In genomic region chr11:19808076-19808911, GRCh38 we compare ENCODE assay signal across 13 cellular contexts.
DNase-seq lines count a peak whose midpoint lies in the region; ATAC-seq and TF ChIP-seq lines count a peak whose summit lies in the region.
"Had no signal": no experiment of that assay in that cellular context is flagged by ENCODE, and none has a peak within 500 bp of the region (broad histone marks: within the 10 kb centered on the region; RNA-seq: fewer than 3 reads in every experiment).

No MANE protein-coding gene starts in this region.

- H2AK5ac ChIP-seq in mesenchymal stem cell (ENCODE audit: low read length, severe bottlenecking), result no peak overlapping the region

- H4K91ac ChIP-seq in mesenchymal stem cell (ENCODE audit: low read length), result no peak overlapping the region

- H3K4me1 ChIP-seq in MM.1S (ENCODE audit: low read length), result no peaks in the 10 kb centered on the region
- H3K4me1 ChIP-seq in mesenchymal stem cell (ENCODE audit: control insufficient read depth, insufficient read depth, low read depth, low read length), result no peaks in the 10 kb centered on the region
- H3K4me1 ChIP-seq: testis had no signal

- no peak overlapping the region for H2AFZ ChIP-seq in MM.1S (ENCODE audit: low read length)
- no peak overlapping the region for H2AFZ ChIP-seq in mesenchymal stem cell (ENCODE audit: low read depth, low read length)

- H2BK120ac ChIP-seq in mesenchymal stem cell (ENCODE audit: low read depth, low read length), result no peak overlapping the region

- intact Hi-C loops in dorsolateral prefrontal cortex (cut with DNase I) (loop anchor here in 1 of 2 donors (2.0 kb wide), 1 partner anchor 95 kb away; no protein-coding TSS in a partner anchor), left colon (cut with DNase I, micrococcal nuclease) (no loop called here)

- DNase-seq in DMS 273 (lab: John Stamatoyannopoulos, UW; ENCODE audit: unreplicated experiment) (peak; percentile 11), DMS 273 treated with DMSO at 0.1 percent for 48 hours (lab: John Stamatoyannopoulos, UW) (no peak), MM.1S (no peak), dorsolateral prefrontal cortex (no peak), pons (ENCODE audit: low spot score) (peak; percentile 54), left colon (no peak), mesenchymal stem cell (no peak)
- DNase-seq in activated CD8-positive, alpha-beta memory T cell treated with anti-CD3 and anti-CD28 coated beads, Interleukin-2, amount 50 U/mL, for 48 hours, result no peak
- DNase-seq: H7, NCI-H510A, testis, WERI-Rb-1 had no signal

- no peaks in the 10 kb centered on the region for H3K79me2 ChIP-seq in MM.1S (ENCODE audit: low read length)

- H3K4me2 ChIP-seq in MM.1S (ENCODE audit: low read depth, low read length) (no peak overlapping the region), mesenchymal stem cell (ENCODE audit: low read length, poor library complexity, severe bottlenecking) (no peak overlapping the region)

- H3K27ac ChIP-seq in MM.1S (ENCODE audit: low read length) (no peak overlapping the region), dorsolateral prefrontal cortex (peak overlapping the region in 20 of 59 donors; percentile 6 to 68 (median 33)), mesenchymal stem cell (ENCODE audit: low read length, poor library complexity, severe bottlenecking) (no peak overlapping the region)
- H3K27ac ChIP-seq: 22Rv1, testis, WERI-Rb-1 had no signal

- no peak overlapping the region for H3K18ac ChIP-seq in mesenchymal stem cell (ENCODE audit: low read depth in 1 of 2, low read length in 2 of 2)

- no peak overlapping the region for H2BK12ac ChIP-seq in mesenchymal stem cell (ENCODE audit: low read length in 2 of 2)

- no peak overlapping the region for H2BK5ac ChIP-seq in mesenchymal stem cell (ENCODE audit: low read depth, low read length, poor library complexity, severe bottlenecking)

- H3K79me1 ChIP-seq in mesenchymal stem cell (replicated peaks; ENCODE audit: low read length, poor library complexity, severe bottlenecking), result peaks cover 35% of the 10 kb centered on the region

- H3K4ac ChIP-seq in mesenchymal stem cell (ENCODE audit: low read depth in 1 of 2, low read length in 2 of 2), result no peak overlapping the region

- no peak overlapping the region for H3K23ac ChIP-seq in mesenchymal stem cell (ENCODE audit: low read length in 2 of 2)

- no peak overlapping the region for H4K8ac ChIP-seq in mesenchymal stem cell (ENCODE audit: low read length)

- no peak overlapping the region for H3K4me3 ChIP-seq in MM.1S (ENCODE audit: low read length)
- H3K4me3 ChIP-seq in dorsolateral prefrontal cortex, result no peak overlapping the region
- no peak overlapping the region for H3K4me3 ChIP-seq in mesenchymal stem cell (ENCODE audit: insufficient read depth in 1 of 2, low read depth in 1 of 2, low read length in 2 of 2)
- H3K4me3 ChIP-seq: testis had no signal

- no peak overlapping the region for H3K9ac ChIP-seq in MM.1S (ENCODE audit: low read length)
- H3K9ac ChIP-seq in mesenchymal stem cell (ENCODE audit: low read length), result no peak overlapping the region

- H2BK15ac ChIP-seq in mesenchymal stem cell (ENCODE audit: low read depth, poor library complexity, severe bottlenecking), result no peak overlapping the region

- WGBS in mesenchymal stem cell, result 100% methylated on average over 1 of the region's 1 CpG

- no peaks in the 10 kb centered on the region for H4K20me1 ChIP-seq in MM.1S (ENCODE audit: insufficient read depth, low read length)

- no peak for ATAC-seq in left colon

- H3K36me3 ChIP-seq in MM.1S (replicated peaks; ENCODE audit: insufficient read depth, low read length) (no peaks in the 10 kb centered on the region), mesenchymal stem cell (ENCODE audit: control insufficient read depth in 1 of 2, insufficient read depth in 2 of 2, low read depth in 1 of 2, low read length in 2 of 2) (peaks cover 0 to 4% of the 10 kb centered on the region in 2 experiments)
- H3K36me3 ChIP-seq: WERI-Rb-1 had no signal

- TF ChIP-seq CTCF in MM.1S (IDR thresholded peaks at IDR 0.05; ENCODE audit: low read length) (peak; percentile 15; the same call in 1 of the 2 replicates), dorsolateral prefrontal cortex (IDR thresholded peaks at IDR 0.05 in 54 of 56, conservative IDR thresholded peaks at IDR 0.05 in 2 of 56; ENCODE audit: low read depth in 1 of 56, partially characterized antibody in 56 of 56) (peak in 53 of 56 donors; percentile 15 to 75 (median 44))

- H3K14ac ChIP-seq in mesenchymal stem cell (ENCODE audit: low read length in 2 of 2), result no peak overlapping the region

- H3K9me3 ChIP-seq in MM.1S (replicated peaks; ENCODE audit: insufficient read depth, low read length) (no peaks in the 10 kb centered on the region), mesenchymal stem cell (ENCODE audit: control insufficient read depth, low read length) (no peaks in the 10 kb centered on the region)
- H3K9me3 ChIP-seq: testis had no signal

- H3K27me3 ChIP-seq in MM.1S (replicated peaks; ENCODE audit: insufficient read depth, low read length) (no peaks in the 10 kb centered on the region), dorsolateral prefrontal cortex (no peaks in the 10 kb centered on the region), mesenchymal stem cell (ENCODE audit: control insufficient read depth in 1 of 2, insufficient read depth in 1 of 2, low read length in 2 of 2) (no peaks in the 10 kb centered on the region)
- H3K27me3 ChIP-seq: testis had no signal

- H3F3A ChIP-seq in MM.1S (ENCODE audit: insufficient read depth, low read length), result no peaks in the 10 kb centered on the region

- H3K9me2 ChIP-seq in MM.1S (replicated peaks; ENCODE audit: insufficient read depth, low read length), result no peaks in the 10 kb centered on the region

Comparison
In these comparisons a context has a peak if more than half of its experiments do, and no peak if none do; other contexts are left out.
1. DNase-seq: peak in DMS 273 (single experiment) and pons (single experiment); none in DMS 273 treated with DMSO at 0.1 percent for 48 hours (single experiment), MM.1S (single experiment), dorsolateral prefrontal cortex (0 of 10), left colon (0 of 2), mesenchymal stem cell (single experiment) and activated CD8-positive, alpha-beta memory T cell treated with anti-CD3 and anti-CD28 coated beads, Interleukin-2, amount 50 U/mL, for 48 hours (single experiment).